Comparison of ENCODE assay signal across 8 cellular contexts in the genomic region with DNA sequence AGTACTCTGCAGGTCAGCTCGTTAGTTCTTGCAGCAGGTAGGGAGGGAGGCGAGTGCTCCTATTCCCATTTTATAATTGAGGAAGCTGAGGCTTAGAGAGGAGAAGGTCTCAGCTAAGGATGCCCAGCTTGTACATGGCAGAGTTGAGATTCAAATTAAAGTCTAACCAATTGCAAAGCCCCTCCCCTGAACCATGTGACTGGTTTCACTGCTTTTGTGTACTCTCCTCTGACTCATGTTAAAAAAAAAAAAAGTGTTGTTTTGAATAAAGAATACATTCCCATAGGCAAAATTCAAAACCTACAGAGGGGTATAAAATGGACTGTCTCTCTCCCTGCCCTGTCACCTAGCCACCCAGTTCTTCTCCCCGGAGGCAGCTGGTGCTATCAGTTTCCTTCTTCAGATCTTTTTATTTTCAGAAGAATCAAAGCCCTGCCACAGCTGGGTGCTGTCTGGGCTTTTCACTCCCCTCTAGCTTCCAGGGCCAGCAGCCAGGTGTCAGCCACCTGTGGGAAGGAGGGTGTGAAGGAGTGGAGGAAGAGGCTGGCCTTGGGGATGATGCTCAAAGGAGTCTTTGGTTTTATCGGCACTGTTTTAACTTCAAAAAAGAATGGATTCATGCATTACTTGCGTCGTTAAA. TPM values are rescaled to one million over a fixed set of nuclear protein-coding genes. Genes with fewer than 3 reads are reported as not detected.
DNase-seq lines count a peak whose midpoint lies in the region; ATAC-seq and TF ChIP-seq lines count a peak whose summit lies in the region.

No MANE protein-coding gene starts in this region.

- DNase-seq in M059J (ENCODE audit: low read depth) (peak; percentile 77), right lobe of liver (no peak), C1 segment of cervical spinal cord (lab: John Stamatoyannopoulos, UW) (no peak), coronary artery (ENCODE audit: low spot score) (no peak)
- no peak for DNase-seq in activated CD8-positive, alpha-beta memory T cell treated with anti-CD3 and anti-CD28 coated beads, Interleukin-2, amount 50 U/mL, for 48 hours

- ATAC-seq in right lobe of liver (peak; percentile 67 to 80 (median 72)), HG03045 (IDR thresholded peaks at IDR 0.05; ENCODE audit: unreplicated experiment) (no peak)

- H3K36me3 Mint-ChIP-seq in activated naive CD8-positive, alpha-beta T cell: peaks cover 4% of the 10 kb centered on the region

- WGBS in right lobe of liver (ENCODE audit: insufficient coverage, low coverage, low lambda C conversion rate, missing lambda C conversion rate): 70% methylated on average over 5 of the region's 6 CpGs

- H3K9me3 ChIP-seq in right lobe of liver: no peaks in the 10 kb centered on the region

- H3K36me3 ChIP-seq in right lobe of liver: peaks cover 0 to 28% (median 17%) of the 10 kb centered on the region in 4 donors

- H3K4me1 ChIP-seq in right lobe of liver: peaks cover 0 to 25% (median 5%) of the 10 kb centered on the region in 4 donors

- no peaks in the 10 kb centered on the region for H3K27me3 Mint-ChIP-seq in activated naive CD8-positive, alpha-beta T cell

- intact Hi-C loops in right lobe of liver (cut with DNase I): loop anchor here in 1 of 2 donors (10.0 kb wide), 1 partner anchor 79 kb away; no protein-coding TSS in a partner anchor

- H3K27ac ChIP-seq in C4-2B: peak overlapping the region; percentile 28
- peak overlapping the region in 2 of 3 donors; percentile 15 to 44 for H3K27ac ChIP-seq in right lobe of liver
- H3K27ac ChIP-seq in coronary artery: no peak overlapping the region

- no peak for TF ChIP-seq CTCF in C4-2B (conservative IDR thresholded peaks at IDR 0.05)
- TF ChIP-seq CTCF in right lobe of liver (IDR thresholded peaks at IDR 0.05): no peak
- TF ChIP-seq CTCF in coronary artery (IDR thresholded peaks at IDR 0.05): no peak

- H3K4me1 Mint-ChIP-seq in activated naive CD8-positive, alpha-beta T cell (ENCODE audit: low read depth): peaks cover 40% of the 10 kb centered on the region

- no peaks in the 10 kb centered on the region for H3K27me3 ChIP-seq in right lobe of liver

- TF ChIP-seq POLR2A in right lobe of liver (IDR thresholded peaks at IDR 0.05): no peak

- peak overlapping the region; percentile 84 for H3K27ac Mint-ChIP-seq in activated naive CD8-positive, alpha-beta T cell

- peak overlapping the region; percentile 65 for H3K4me3 Mint-ChIP-seq in activated naive CD8-positive, alpha-beta T cell

- H3K4me3 ChIP-seq in right lobe of liver (no peak overlapping the region), coronary artery (no peak overlapping the region)

- no peaks in the 10 kb centered on the region for H3K9me3 Mint-ChIP-seq in activated naive CD8-positive, alpha-beta T cell (ENCODE audit: low read depth)

RNA-seq across cellular contexts. Expression of a gene that starts 5.4 kb away (rescaled TPM):
- total RNA-seq in M059J (2014; rRNA removed; shearing (Covaris generic)): 65.7 and 73.8 TPM in 2 replicates
- total RNA-seq in right lobe of liver: 10 to 100 TPM; 20.0 to 56.4 (median 28.4) TPM

RNA-seq across cellular contexts. Expression of a gene that starts 24.4 kb away (rescaled TPM):
- total RNA-seq in M059J (2014; rRNA removed; shearing (Covaris generic)): 1.1 and 1.2 TPM in 2 replicates
- 1 to 10 TPM; 1.0 to 6.2 (median 2.4) TPM for total RNA-seq in right lobe of liver

RNA-seq across cellular contexts. Expression of a gene that starts 35.4 kb away (rescaled TPM):
- 2.3 and 3.7 TPM in 2 replicates for total RNA-seq in M059J (2014; rRNA removed; shearing (Covaris generic))
- 1,000 to 10,000 TPM in 4 of 6 experiments, 100 to 1,000 TPM in 2; 649 to 1,803 (median 1,080) TPM for total RNA-seq in right lobe of liver

Comparison
In these comparisons a context has a peak if more than half of its experiments do, and no peak if none do; other contexts are left out.
1. H3K27ac ChIP-seq: peak in C4-2B (single experiment) and right lobe of liver (2 of 3); none in coronary artery (0 of 2).
2. RNA of a gene that starts 35.4 kb away (total RNA-seq): 649 to 1,803 TPM in right lobe of liver; 2.3 to 3.7 TPM in M059J; every median in the first group is over 100 times any median in the second.